8 cellular contexts compared by ENCODE assay signal in genomic region chr16:20868890-20869289, GRCh38. TPM values are rescaled to one million over a fixed set of nuclear protein-coding genes. Genes with fewer than 3 reads are reported as not detected.
A peak's percentile ranks its signal among the peaks of the same experiment; 100 is the strongest.
DNase-seq lines count a peak whose midpoint lies in the region; ATAC-seq and TF ChIP-seq lines count a peak whose summit lies in the region.

No MANE protein-coding gene starts in this region.

- TF ChIP-seq CTCF in activated CD8-positive, alpha-beta T cell treated with anti-CD3 and anti-CD28 coated beads for 36 hours (IDR thresholded peaks at IDR 0.05): no peak

- no peaks in the 10 kb centered on the region for H3K9me3 Mint-ChIP-seq in activated CD8-positive, alpha-beta T cell treated with anti-CD3 and anti-CD28 coated beads for 36 hours

- H3K9me3 ChIP-seq in adipocyte (ENCODE audit: control insufficient read depth, low read length): no peaks in the 10 kb centered on the region

- DNase-seq in EH (ENCODE audit: low read depth) (peak; percentile 76), adipocyte (ENCODE audit: low read depth) (no peak), Right ventricle myocardium superior (peak; percentile 95), pons (ENCODE audit: low spot score) (peak; percentile 82)
- DNase-seq in activated CD4-positive, alpha-beta T cell treated with anti-CD3 and anti-CD28 coated beads, Interleukin-2, amount 50 U/mL, for 4 hours: no peak
- DNase-seq in activated CD8-positive, alpha-beta T cell treated with anti-CD3 and anti-CD28 coated beads for 36 hours: no peak

- ATAC-seq in Right ventricle myocardium superior (ENCODE audit: poor library complexity) (peak; percentile 92), HG03439 (IDR thresholded peaks at IDR 0.05; ENCODE audit: unreplicated experiment) (no peak), HG03432 (IDR thresholded peaks at IDR 0.05; ENCODE audit: unreplicated experiment) (no peak)
- no peak for ATAC-seq in activated CD8-positive, alpha-beta T cell treated with anti-CD3 and anti-CD28 coated beads for 36 hours

- CTCF ChIA-PET in activated CD8-positive, alpha-beta T cell treated with anti-CD3 and anti-CD28 coated beads for 36 hours (lab: Charles Lee): interaction anchor here (6.0 kb wide), 1 partner anchor 19 kb away, joined by 30 read pairs; no protein-coding TSS in a partner anchor

- H3K36me3 ChIP-seq in adipocyte (ENCODE audit: control insufficient read depth, insufficient read depth, low read length, severe bottlenecking): peaks cover 8% of the 10 kb centered on the region

- H3K27ac Mint-ChIP-seq in activated CD8-positive, alpha-beta T cell treated with anti-CD3 and anti-CD28 coated beads for 36 hours: no peak overlapping the region

- H3K27me3 ChIP-seq in adipocyte (replicated peaks; ENCODE audit: control insufficient read depth, insufficient read depth, low read length): no peaks in the 10 kb centered on the region

- intact Hi-C loops in Right ventricle myocardium superior (cut with DNase I): no loop called here
- intact Hi-C loops in activated CD8-positive, alpha-beta T cell treated with anti-CD3 and anti-CD28 coated beads for 36 hours (cut with micrococcal nuclease): no loop called here

- H3K4me3 ChIP-seq in adipocyte (ENCODE audit: low read length): peak overlapping the region; percentile 64

- peaks cover 93% of the 10 kb centered on the region for H3K4me1 ChIP-seq in adipocyte (ENCODE audit: control insufficient read depth, insufficient read depth, low read length)

- peaks cover 38% of the 10 kb centered on the region for H3K4me1 Mint-ChIP-seq in activated CD8-positive, alpha-beta T cell treated with anti-CD3 and anti-CD28 coated beads for 36 hours (ENCODE audit: low read depth)

- peak overlapping the region; percentile 84 for H3K9ac ChIP-seq in adipocyte (ENCODE audit: low read length)

- H3K36me3 Mint-ChIP-seq in activated CD8-positive, alpha-beta T cell treated with anti-CD3 and anti-CD28 coated beads for 36 hours (ENCODE audit: low read depth): peaks cover 4% of the 10 kb centered on the region

- POLR2A ChIA-PET in activated CD8-positive, alpha-beta T cell treated with anti-CD3 and anti-CD28 coated beads for 36 hours (lab: Charles Lee): interaction anchor here (0.6 kb wide), 1 partner anchor 63 kb away, joined by 3 read pairs; the partner anchor contains the start of genes ERI2 and REXO5

- H3K4me3 Mint-ChIP-seq in activated CD8-positive, alpha-beta T cell treated with anti-CD3 and anti-CD28 coated beads for 36 hours: no peak overlapping the region

- H3K27me3 Mint-ChIP-seq in activated CD8-positive, alpha-beta T cell treated with anti-CD3 and anti-CD28 coated beads for 36 hours: no peaks in the 10 kb centered on the region

RNA-seq across cellular contexts. Expression of gene DCUN1D3, which starts 31.3 kb away (rescaled TPM):
- 14.6 TPM for total RNA-seq in Right ventricle myocardium superior
- total RNA-seq in activated CD8-positive, alpha-beta T cell treated with anti-CD3 and anti-CD28 coated beads for 36 hours: 1 to 10 TPM; 5.9 to 6.9 TPM

RNA-seq across cellular contexts. Expression of gene LYRM1, which starts 31.7 kb away (rescaled TPM):
- total RNA-seq in Right ventricle myocardium superior: 49.8 TPM
- total RNA-seq in activated CD8-positive, alpha-beta T cell treated with anti-CD3 and anti-CD28 coated beads for 36 hours: 10 to 100 TPM; 31.3 to 32.5 TPM

Comparison
In these comparisons a context has a peak if more than half of its experiments do, and no peak if none do; other contexts are left out.
1. DNase-seq: peak in EH (single experiment), Right ventricle myocardium superior (single experiment) and pons (single experiment); none in adipocyte (single experiment), activated CD4-positive, alpha-beta T cell treated with anti-CD3 and anti-CD28 coated beads, Interleukin-2, amount 50 U/mL, for 4 hours (0 of 2) and activated CD8-positive, alpha-beta T cell treated with anti-CD3 and anti-CD28 coated beads for 36 hours (single experiment).